9 cellular contexts compared by ENCODE assay signal in the genomic region with DNA sequence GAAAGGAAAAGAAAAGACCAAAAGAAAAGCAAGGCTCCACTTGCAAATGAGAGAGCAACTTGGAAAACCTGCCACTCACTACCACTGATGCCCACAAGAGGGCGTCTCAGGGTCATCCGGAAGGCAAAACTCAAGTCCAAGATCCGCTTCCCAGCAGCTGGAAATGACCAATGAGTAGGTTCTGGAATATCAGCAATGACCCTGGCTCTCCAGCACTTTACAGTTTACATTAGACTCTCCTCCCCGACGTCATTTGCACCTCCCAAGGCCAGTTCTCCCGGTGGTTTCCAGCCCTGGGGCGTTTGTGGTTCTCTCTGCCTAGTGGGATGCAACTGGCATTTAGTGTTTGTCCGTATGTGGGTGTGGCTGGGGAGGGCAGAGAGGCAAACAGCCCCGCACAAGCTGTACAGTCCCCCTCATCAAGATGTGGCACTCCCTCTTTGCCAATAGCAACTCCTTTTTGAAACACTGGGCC.
DNase-seq lines count a peak whose midpoint lies in the region; ATAC-seq, FAIRE-seq and TF ChIP-seq lines count a peak whose summit lies in the region.
"Had no signal": no experiment of that assay in that cellular context is flagged by ENCODE, and none has a peak within 500 bp of the region (broad histone marks: within the 10 kb centered on the region; RNA-seq: fewer than 3 reads in every experiment).

No MANE protein-coding gene starts in this region.

- H3K27me3 Mint-ChIP-seq in natural killer cell treated with Interleukin-12 subunit alpha and Interleukin-12 subunit beta and Interleukin-15 and Interleukin-18, amount 100 ng/mL, for 72 hours, result peaks cover 0 to 16% of the 10 kb centered on the region in 2 donors

- no peak for TF ChIP-seq POLR2A in upper lobe of left lung (IDR thresholded peaks at IDR 0.05)

- H3K36me3 Mint-ChIP-seq in natural killer cell treated with Interleukin-12 subunit alpha and Interleukin-12 subunit beta and Interleukin-15 and Interleukin-18, amount 100 ng/mL, for 72 hours, result no peaks in the 10 kb centered on the region

- no peaks in the 10 kb centered on the region for H3K36me3 ChIP-seq in upper lobe of left lung

- no peak overlapping the region for H3K27ac ChIP-seq in upper lobe of left lung

- DNase-seq in AG09309 (ENCODE audit: low read depth), result no peak
- DNase-seq in GM19239 (ENCODE audit: insufficient read length, low spot score), result peak; percentile 31
- peak; percentile 42 for DNase-seq in NCI-H510A treated with DMSO at 0.1 percent for 48 hours (lab: John Stamatoyannopoulos, UW)
- peak; percentile 10 for DNase-seq in activated CD8-positive, alpha-beta memory T cell treated with anti-CD3 and anti-CD28 coated beads, Interleukin-2, amount 50 U/mL, for 24 hours (ENCODE audit: extremely low read depth)
- peak; percentile 90 for DNase-seq in fibroblast of peridontal ligament (ENCODE audit: extremely low read depth)
- peak; percentile 56 for DNase-seq in natural killer cell treated with Interleukin-12 subunit alpha and Interleukin-12 subunit beta and Interleukin-15 and Interleukin-18, amount 100 ng/mL, for 72 hours (ENCODE audit: low spot score)
- DNase-seq in upper lobe of left lung, result peak in 1 of 2 donors; percentile 76
- no peak for DNase-seq in GF-D8 (lab: John Stamatoyannopoulos, UW)

- peaks cover 0 to 10% (median 1%) of the 10 kb centered on the region in 4 donors for H3K4me1 ChIP-seq in upper lobe of left lung

- H3K27me3 ChIP-seq in upper lobe of left lung, result no peaks in the 10 kb centered on the region

- H3K9me3 ChIP-seq in upper lobe of left lung, result no peaks in the 10 kb centered on the region

- H3K4me3 ChIP-seq in AG09309 (ENCODE audit: control insufficient read depth, low read depth, low read length) (no peak overlapping the region), upper lobe of left lung (no peak overlapping the region)
- H3K4me3 ChIP-seq: skin epidermis had no signal

- ATAC-seq in natural killer cell treated with Interleukin-12 subunit alpha and Interleukin-12 subunit beta and Interleukin-15 and Interleukin-18, amount 100 ng/mL, for 72 hours, result no peak
- peak; percentile 78 to 88 for ATAC-seq in upper lobe of left lung (ENCODE audit: low FRiP score in 2 of 2)

- no peak for TF ChIP-seq EP300 in upper lobe of left lung (IDR thresholded peaks at IDR 0.05)

- no peak overlapping the region for H3K4me3 Mint-ChIP-seq in natural killer cell treated with Interleukin-12 subunit alpha and Interleukin-12 subunit beta and Interleukin-15 and Interleukin-18, amount 100 ng/mL, for 72 hours

- H3K4me1 Mint-ChIP-seq in natural killer cell treated with Interleukin-12 subunit alpha and Interleukin-12 subunit beta and Interleukin-15 and Interleukin-18, amount 100 ng/mL, for 72 hours (ENCODE audit: low read depth in 2 of 2), result peaks cover 31 to 34% of the 10 kb centered on the region in 2 donors

- no peak overlapping the region for H3K27ac Mint-ChIP-seq in natural killer cell treated with Interleukin-12 subunit alpha and Interleukin-12 subunit beta and Interleukin-15 and Interleukin-18, amount 100 ng/mL, for 72 hours

- TF ChIP-seq CTCF in AG09309 (IDR thresholded peaks at IDR 0.05; ENCODE audit: control insufficient read depth, insufficient read depth, low read depth, low read length, missing control alignments), result peak; percentile 90
- TF ChIP-seq CTCF in upper lobe of left lung (IDR thresholded peaks at IDR 0.05), result peak; percentile 66 to 87 (median 74)

- WGBS in upper lobe of left lung, 2 donors, result 12 to 13% methylated on average over 9 of the region's 9 CpGs

- FAIRE-seq in GM19239 (lab: Jason Lieb, UNC), result peak; percentile 87

- peaks cover 4% of the 10 kb centered on the region for H3K9me3 Mint-ChIP-seq in natural killer cell treated with Interleukin-12 subunit alpha and Interleukin-12 subunit beta and Interleukin-15 and Interleukin-18, amount 100 ng/mL, for 72 hours

Comparison
In these comparisons a context has a peak if more than half of its experiments do, and no peak if none do; other contexts are left out.
1. DNase-seq: peak in GM19239 (single experiment), NCI-H510A treated with DMSO at 0.1 percent for 48 hours (single experiment), activated CD8-positive, alpha-beta memory T cell treated with anti-CD3 and anti-CD28 coated beads, Interleukin-2, amount 50 U/mL, for 24 hours (single experiment), fibroblast of peridontal ligament (single experiment) and natural killer cell treated with Interleukin-12 subunit alpha and Interleukin-12 subunit beta and Interleukin-15 and Interleukin-18, amount 100 ng/mL, for 72 hours (single experiment); none in AG09309 (single experiment) and GF-D8 (single experiment).
2. ATAC-seq: peak in upper lobe of left lung (2 of 2); none in natural killer cell treated with Interleukin-12 subunit alpha and Interleukin-12 subunit beta and Interleukin-15 and Interleukin-18, amount 100 ng/mL, for 72 hours (0 of 2).